Comparison of ENCODE assay signal across 8 cellular contexts in genomic region chr3:114155370-114155821, GRCh38. TPM values are rescaled to one million over a fixed set of nuclear protein-coding genes. Genes with fewer than 3 reads are reported as not detected.
DNase-seq lines count a peak whose midpoint lies in the region; ATAC-seq and TF ChIP-seq lines count a peak whose summit lies in the region.

No MANE protein-coding gene starts in this region.

- no peaks in the 10 kb centered on the region for H3K9me3 ChIP-seq in right lobe of liver

- H3K27ac ChIP-seq in right lobe of liver: no peak overlapping the region

- no peak for ATAC-seq in right lobe of liver
- ATAC-seq in HG03460 (IDR thresholded peaks at IDR 0.05; ENCODE audit: unreplicated experiment): no peak
- no peak for ATAC-seq in stimulated activated effector memory CD8-positive, alpha-beta T cell treated with anti-CD3 and anti-CD28 coated beads, Interleukin-12 subunit alpha, Interleukin-12 subunit beta, amount 100 ng/mL, for 72 hours
- ATAC-seq in GM19351 (IDR thresholded peaks at IDR 0.05; ENCODE audit: unreplicated experiment): no peak

- H3K4me3 ChIP-seq in right lobe of liver: no peak overlapping the region

- TF ChIP-seq POLR2A in right lobe of liver (IDR thresholded peaks at IDR 0.05): no peak

- intact Hi-C loops in right lobe of liver (cut with DNase I): no loop called here

- peaks cover 7% of the 10 kb centered on the region for H3K4me1 Mint-ChIP-seq in activated naive CD8-positive, alpha-beta T cell treated with anti-CD3 and anti-CD28 coated beads for 36 hours
- no peaks in the 10 kb centered on the region for H3K4me1 Mint-ChIP-seq in stimulated activated effector memory CD8-positive, alpha-beta T cell treated with anti-CD3 and anti-CD28 coated beads, Interleukin-12 subunit alpha, Interleukin-12 subunit beta, amount 100 ng/mL, for 72 hours

- no peaks in the 10 kb centered on the region for H3K36me3 Mint-ChIP-seq in activated naive CD8-positive, alpha-beta T cell treated with anti-CD3 and anti-CD28 coated beads for 36 hours
- no peaks in the 10 kb centered on the region for H3K36me3 Mint-ChIP-seq in stimulated activated effector memory CD8-positive, alpha-beta T cell treated with anti-CD3 and anti-CD28 coated beads, Interleukin-12 subunit alpha, Interleukin-12 subunit beta, amount 100 ng/mL, for 72 hours

- H3K4me1 ChIP-seq in right lobe of liver: no peaks in the 10 kb centered on the region

- no peaks in the 10 kb centered on the region for H3K9me3 Mint-ChIP-seq in activated naive CD8-positive, alpha-beta T cell treated with anti-CD3 and anti-CD28 coated beads for 36 hours
- no peaks in the 10 kb centered on the region for H3K9me3 Mint-ChIP-seq in stimulated activated effector memory CD8-positive, alpha-beta T cell treated with anti-CD3 and anti-CD28 coated beads, Interleukin-12 subunit alpha, Interleukin-12 subunit beta, amount 100 ng/mL, for 72 hours

- no peaks in the 10 kb centered on the region for H3K27me3 Mint-ChIP-seq in activated naive CD8-positive, alpha-beta T cell treated with anti-CD3 and anti-CD28 coated beads for 36 hours

- no peaks in the 10 kb centered on the region for H3K27me3 ChIP-seq in right lobe of liver

- no peaks in the 10 kb centered on the region for H3K36me3 ChIP-seq in right lobe of liver

- WGBS in right lobe of liver (ENCODE audit: insufficient coverage, low coverage, low lambda C conversion rate, missing lambda C conversion rate): 60% methylated on average over 5 of the region's 9 CpGs

- no peak overlapping the region for H3K27ac Mint-ChIP-seq in activated naive CD8-positive, alpha-beta T cell treated with anti-CD3 and anti-CD28 coated beads for 36 hours
- no peak overlapping the region for H3K27ac Mint-ChIP-seq in stimulated activated effector memory CD8-positive, alpha-beta T cell treated with anti-CD3 and anti-CD28 coated beads, Interleukin-12 subunit alpha, Interleukin-12 subunit beta, amount 100 ng/mL, for 72 hours

- peak; percentile 10 to 35 (median 22) for TF ChIP-seq CTCF in right lobe of liver (IDR thresholded peaks at IDR 0.05)

- no peak overlapping the region for H3K4me3 Mint-ChIP-seq in activated naive CD8-positive, alpha-beta T cell treated with anti-CD3 and anti-CD28 coated beads for 36 hours
- no peak overlapping the region for H3K4me3 Mint-ChIP-seq in stimulated activated effector memory CD8-positive, alpha-beta T cell treated with anti-CD3 and anti-CD28 coated beads, Interleukin-12 subunit alpha, Interleukin-12 subunit beta, amount 100 ng/mL, for 72 hours

- DNase-seq in SHP77 (lab: John Stamatoyannopoulos, UW) (peak; percentile 4 to 31), SHP77 treated with DMSO at 0.1 percent for 48 hours (lab: John Stamatoyannopoulos, UW) (no peak), NCI-H1105 treated with DMSO at 0.1 percent for 48 hours (lab: John Stamatoyannopoulos, UW) (peak; percentile 11), right lobe of liver (no peak)
- DNase-seq in activated naive CD8-positive, alpha-beta T cell treated with anti-CD3 and anti-CD28 coated beads for 36 hours: peak; percentile 7
- no peak for DNase-seq in stimulated activated effector memory CD8-positive, alpha-beta T cell treated with anti-CD3 and anti-CD28 coated beads, Interleukin-12 subunit alpha, Interleukin-12 subunit beta, amount 100 ng/mL, for 72 hours (ENCODE audit: low spot score in 2 of 2)

RNA-seq across cellular contexts. Expression of gene DRD3, which starts 23.5 kb away (rescaled TPM):
- not detected for total RNA-seq in activated naive CD8-positive, alpha-beta T cell treated with anti-CD3 and anti-CD28 coated beads for 36 hours
- total RNA-seq in right lobe of liver: not detected

Comparison
In these comparisons a context has a peak if more than half of its experiments do, and no peak if none do; other contexts are left out.
1. DNase-seq: peak in SHP77 (2 of 2), NCI-H1105 treated with DMSO at 0.1 percent for 48 hours (single experiment) and activated naive CD8-positive, alpha-beta T cell treated with anti-CD3 and anti-CD28 coated beads for 36 hours (single experiment); none in SHP77 treated with DMSO at 0.1 percent for 48 hours (single experiment), right lobe of liver (0 of 3) and stimulated activated effector memory CD8-positive, alpha-beta T cell treated with anti-CD3 and anti-CD28 coated beads, Interleukin-12 subunit alpha, Interleukin-12 subunit beta, amount 100 ng/mL, for 72 hours (0 of 2).